Comparison of ENCODE assay signal across 19 cellular contexts in genomic region chr11:61079416-61080150, GRCh38. TPM values are rescaled to one million over a fixed set of nuclear protein-coding genes. Genes with fewer than 3 reads are reported as not detected.
DNase-seq lines count a peak whose midpoint lies in the region; ATAC-seq and TF ChIP-seq lines count a peak whose summit lies in the region.
"Had no signal": no experiment of that assay in that cellular context is flagged by ENCODE, and none has a peak within 500 bp of the region (broad histone marks: within the 10 kb centered on the region; RNA-seq: fewer than 3 reads in every experiment).

No MANE protein-coding gene starts in this region.

- no peak overlapping the region for H3K4me3 ChIP-seq in CD8-positive, alpha-beta T cell (ENCODE audit: low read depth, low read length)
- H3K4me3 ChIP-seq in OCI-LY7 (ENCODE audit: low read depth, low read length, poor library complexity, severe bottlenecking), result no peak overlapping the region
- no peak overlapping the region for H3K4me3 ChIP-seq in hepatocyte
- H3K4me3 ChIP-seq: cardiac muscle cell, lower lobe of right lung had no signal

- peaks cover 80% of the 10 kb centered on the region for H3K4me1 ChIP-seq in CD8-positive, alpha-beta T cell (ENCODE audit: insufficient read depth, low read length)
- no peaks in the 10 kb centered on the region for H3K4me1 ChIP-seq in OCI-LY7 (ENCODE audit: insufficient read depth, low read length, poor library complexity, severe bottlenecking)
- no peaks in the 10 kb centered on the region for H3K4me1 ChIP-seq in hepatocyte (ENCODE audit: insufficient read depth)

- H3K27ac Mint-ChIP-seq in CD8-positive, alpha-beta T cell, result peak overlapping the region; percentile 97
- peak overlapping the region; percentile 94 for H3K27ac Mint-ChIP-seq in activated T-helper 17 cell treated with anti-CD3 and anti-CD28 coated beads, Interleukin-2, amount 50 U/mL, for 72 hours
- H3K27ac Mint-ChIP-seq in naive thymus-derived CD8-positive, alpha-beta T cell, result peak overlapping the region; percentile 90 to 99 (median 96)

- H3K4me2 ChIP-seq in OCI-LY7 (ENCODE audit: low read length), result no peak overlapping the region
- H3K4me2 ChIP-seq in hepatocyte, result no peak overlapping the region

- H3K27ac ChIP-seq in CD8-positive, alpha-beta T cell (ENCODE audit: low read depth, low read length), result peak overlapping the region; percentile 16
- H3K27ac ChIP-seq in OCI-LY7 (ENCODE audit: low read depth, low read length, poor library complexity, severe bottlenecking), result no peak overlapping the region
- no peak overlapping the region for H3K27ac ChIP-seq in hepatocyte
- H3K27ac ChIP-seq: cardiac muscle cell, lower lobe of right lung had no signal

- peak; percentile 6 for ATAC-seq in CD8-positive, alpha-beta T cell
- ATAC-seq in activated T-helper 17 cell treated with anti-CD3 and anti-CD28 coated beads, Interleukin-2, amount 50 U/mL, for 72 hours (replicated peaks), result no peak
- ATAC-seq in naive thymus-derived CD8-positive, alpha-beta T cell, result peak; percentile 18 to 31
- ATAC-seq: lower lobe of right lung had no signal

- H3K36me3 ChIP-seq in CD8-positive, alpha-beta T cell (ENCODE audit: insufficient read depth, low read length), result no peaks in the 10 kb centered on the region
- H3K36me3 ChIP-seq in OCI-LY7 (ENCODE audit: insufficient read depth, low read length), result no peaks in the 10 kb centered on the region
- H3K36me3 ChIP-seq in hepatocyte (replicated peaks; ENCODE audit: insufficient read depth, low read depth), result no peaks in the 10 kb centered on the region
- H3K36me3 ChIP-seq: cardiac muscle cell, lower lobe of right lung had no signal

- H3K4me1 Mint-ChIP-seq in CD8-positive, alpha-beta T cell (ENCODE audit: low read depth), result peaks cover 87% of the 10 kb centered on the region
- peaks cover 50% of the 10 kb centered on the region for H3K4me1 Mint-ChIP-seq in activated T-helper 17 cell treated with anti-CD3 and anti-CD28 coated beads, Interleukin-2, amount 50 U/mL, for 72 hours
- H3K4me1 Mint-ChIP-seq in naive thymus-derived CD8-positive, alpha-beta T cell, result peaks cover 49 to 91% (median 86%) of the 10 kb centered on the region in 4 donors

- H3K36me3 Mint-ChIP-seq in CD8-positive, alpha-beta T cell, result no peaks in the 10 kb centered on the region
- H3K36me3 Mint-ChIP-seq in activated T-helper 17 cell treated with anti-CD3 and anti-CD28 coated beads, Interleukin-2, amount 50 U/mL, for 72 hours (ENCODE audit: low read depth), result peaks cover 96% of the 10 kb centered on the region
- H3K36me3 Mint-ChIP-seq in naive thymus-derived CD8-positive, alpha-beta T cell, result no peaks in the 10 kb centered on the region

- 0 out of 2 replicates have a peak overlapping the region, but pooled peaks have one; percentile 34 for H2AFZ ChIP-seq in OCI-LY7 (ENCODE audit: low read length)
- H2AFZ ChIP-seq in hepatocyte, result no peak overlapping the region

- no peaks in the 10 kb centered on the region for H4K20me1 ChIP-seq in OCI-LY7 (ENCODE audit: insufficient read depth, low read length)
- no peaks in the 10 kb centered on the region for H4K20me1 ChIP-seq in hepatocyte (ENCODE audit: insufficient read depth, poor library complexity, severe bottlenecking)

- peak overlapping the region; percentile 81 for H3K4me3 Mint-ChIP-seq in CD8-positive, alpha-beta T cell
- H3K4me3 Mint-ChIP-seq in activated T-helper 17 cell treated with anti-CD3 and anti-CD28 coated beads, Interleukin-2, amount 50 U/mL, for 72 hours, result peak overlapping the region; percentile 80
- H3K4me3 Mint-ChIP-seq in naive thymus-derived CD8-positive, alpha-beta T cell, result peak overlapping the region; percentile 72 to 91 (median 83)

- TF ChIP-seq CTCF in CD8-positive, alpha-beta T cell (IDR thresholded peaks at IDR 0.05), result no peak
- TF ChIP-seq CTCF in OCI-LY7 (conservative IDR thresholded peaks at IDR 0.05; ENCODE audit: low read length) (no peak), hepatocyte (IDR thresholded peaks at IDR 0.05; ENCODE audit: poor library complexity) (no peak)

- DNase-seq in CD8-positive, alpha-beta T cell, result peak in 2 of 7 experiments; percentile 43 to 44
- DNase-seq in OCI-LY7 (ENCODE audit: low spot score) (no peak), ecto neural progenitor cell (ENCODE audit: low spot score) (no peak), hepatocyte (ENCODE audit: low spot score) (no peak), occipital lobe (lab: John Stamatoyannopoulos, UW) (no peak)
- DNase-seq in naive thymus-derived CD8-positive, alpha-beta T cell, result peak in 4 of 10 donors; percentile 38 to 49 (median 46)
- DNase-seq: DMS 273 treated with DMSO at 0.1 percent for 48 hours; effector CD8-positive, alpha-beta T cell; GDM1; HCEC 1CT; head of caudate nucleus; lower lobe of right lung; NCI-H187 treated with DMSO at 0.1 percent for 48 hours; NK-92 treated with Interleukin-12 subunit alpha and Interleukin-12 subunit beta, amount 100 ng/mL, for 24 hours; SW 1271 had no signal

- peaks cover 3% of the 10 kb centered on the region for H3K9me3 Mint-ChIP-seq in CD8-positive, alpha-beta T cell
- H3K9me3 Mint-ChIP-seq in activated T-helper 17 cell treated with anti-CD3 and anti-CD28 coated beads, Interleukin-2, amount 50 U/mL, for 72 hours, result no peaks in the 10 kb centered on the region
- H3K9me3 Mint-ChIP-seq in naive thymus-derived CD8-positive, alpha-beta T cell, result no peaks in the 10 kb centered on the region

- H3K27me3 ChIP-seq in CD8-positive, alpha-beta T cell (ENCODE audit: insufficient read depth, low read length), result no peaks in the 10 kb centered on the region
- no peaks in the 10 kb centered on the region for H3K27me3 ChIP-seq in hepatocyte
- H3K27me3 ChIP-seq: cardiac muscle cell had no signal

- H3K9me2 ChIP-seq in OCI-LY7 (ENCODE audit: insufficient read depth, low read length), result no peaks in the 10 kb centered on the region
- H3K9me2 ChIP-seq in hepatocyte (replicated peaks; ENCODE audit: insufficient read depth), result no peaks in the 10 kb centered on the region

- H3K79me2 ChIP-seq in OCI-LY7 (ENCODE audit: insufficient read depth, low read depth, low read length) (no peaks in the 10 kb centered on the region), hepatocyte (no peaks in the 10 kb centered on the region)

- H3K27me3 Mint-ChIP-seq in CD8-positive, alpha-beta T cell (ENCODE audit: low read depth), result no peaks in the 10 kb centered on the region
- H3K27me3 Mint-ChIP-seq in activated T-helper 17 cell treated with anti-CD3 and anti-CD28 coated beads, Interleukin-2, amount 50 U/mL, for 72 hours, result no peaks in the 10 kb centered on the region
- H3K27me3 Mint-ChIP-seq in naive thymus-derived CD8-positive, alpha-beta T cell, result no peaks in the 10 kb centered on the region

- intact Hi-C loops in CD8-positive, alpha-beta T cell (cut with DNase I, micrococcal nuclease), result loop anchor here (2.0 to 10.0 kb wide), 6 partner anchors 33 to 108 kb away; no protein-coding TSS in a partner anchor
- intact Hi-C loops in OCI-LY7 (cut with micrococcal nuclease; ENCODE audit: unreplicated experiment), result loop anchor here (10.0 kb wide), 1 partner anchor 45 kb away; no protein-coding TSS in a partner anchor

- BruUV-seq in OCI-LY7 (replicated peaks; lab: Mats Ljungman, UMichigan), result no TSS peak

- no peaks in the 10 kb centered on the region for H3K9me3 ChIP-seq in CD8-positive, alpha-beta T cell (ENCODE audit: low read length)
- peaks cover 4% of the 10 kb centered on the region; the same call in 1 of the 2 replicates for H3K9me3 ChIP-seq in OCI-LY7 (ENCODE audit: low read length)
- no peaks in the 10 kb centered on the region for H3K9me3 ChIP-seq in hepatocyte (ENCODE audit: low read depth)
- H3K9me3 ChIP-seq: lower lobe of right lung had no signal

- CTCF ChIA-PET in CD8-positive, alpha-beta T cell (lab: Charles Lee), result interaction anchor here (1.0 to 2.3 kb wide), 9 partner anchors 8 to 112 kb away, joined by 3 to 16 read pairs (median 5); no protein-coding TSS in a partner anchor
- CTCF ChIA-PET in OCI-LY7 (lab: Charles Lee; ENCODE audit: unreplicated experiment), result no interaction called here

- WGBS in hepatocyte (ENCODE audit: low lambda C conversion rate, missing lambda C conversion rate), result 85% methylated on average over 12 of the region's 12 CpGs

- POLR2A ChIA-PET in CD8-positive, alpha-beta T cell (lab: Charles Lee), result interaction anchor here (0.7 to 3.8 kb wide), 13 partner anchors 8 to 164 kb away, joined by 3 to 30 read pairs (median 4); partner anchors contain the start of genes CD5 and CD6
- POLR2A ChIA-PET in OCI-LY7 (lab: Charles Lee), result interaction anchor here (1.2 kb wide), 1 partner anchor 14 kb away, joined by 5 read pairs; no protein-coding TSS in a partner anchor
- POLR2A ChIA-PET in naive thymus-derived CD8-positive, alpha-beta T cell (lab: Charles Lee), result interaction anchor here (0.8 to 6.7 kb wide), 24 partner anchors 8 to 100 kb away, joined by 3 to 85 read pairs (median 11); partner anchors contain the start of gene CD5

RNA-seq across cellular contexts. Expression of gene CD5, which starts 22.7 kb away (rescaled TPM):
- 100 to 1,000 TPM; 318 to 324 TPM for total RNA-seq in CD8-positive, alpha-beta T cell
- total RNA-seq in OCI-LY7 (2014; rRNA removed; shearing (Covaris generic)), result not detected in 2 replicates
- total RNA-seq in OCI-LY7 (2022) (not detected in 2 replicates), hepatocyte (not detected in 2 replicates), occipital lobe (not detected)
- 100 to 1,000 TPM; 231 to 476 TPM for total RNA-seq in activated T-helper 17 cell treated with anti-CD3 and anti-CD28 coated beads, Interleukin-2, amount 50 U/mL, for 72 hours
- total RNA-seq in naive thymus-derived CD8-positive, alpha-beta T cell, result 100 to 1,000 TPM; 165 to 174 TPM
- polyA plus RNA-seq in naive thymus-derived CD8-positive, alpha-beta T cell, result 100 to 1,000 TPM; 136 to 227 (median 192) TPM
- polyA plus RNA-seq in hepatocyte, result 0.06 TPM in 1 of 2 replicates, not detected in the other
- total RNA-seq: cardiac muscle cell, myocyte, temporal lobe had no signal
- polyA plus RNA-seq: cardiac muscle cell had no signal

Comparison
In these comparisons a context has a peak if more than half of its experiments do, and no peak if none do; other contexts are left out.
1. RNA of gene CD5, which starts 22.7 kb away (total RNA-seq): 231 to 476 TPM in activated T-helper 17 cell treated with anti-CD3 and anti-CD28 coated beads, Interleukin-2, amount 50 U/mL, for 72 hours, 318 to 324 TPM in CD8-positive, alpha-beta T cell and 165 to 174 TPM in naive thymus-derived CD8-positive, alpha-beta T cell; not detected in OCI-LY7, not detected in hepatocyte and not detected in occipital lobe (single experiment); every median in the first group is over 100 times any median in the second.
2. Peak in every context shown above with its lines, with median percentiles within 50 percentile points of each other: H3K27ac Mint-ChIP-seq and H3K4me3 Mint-ChIP-seq.